In the genomic region with DNA sequence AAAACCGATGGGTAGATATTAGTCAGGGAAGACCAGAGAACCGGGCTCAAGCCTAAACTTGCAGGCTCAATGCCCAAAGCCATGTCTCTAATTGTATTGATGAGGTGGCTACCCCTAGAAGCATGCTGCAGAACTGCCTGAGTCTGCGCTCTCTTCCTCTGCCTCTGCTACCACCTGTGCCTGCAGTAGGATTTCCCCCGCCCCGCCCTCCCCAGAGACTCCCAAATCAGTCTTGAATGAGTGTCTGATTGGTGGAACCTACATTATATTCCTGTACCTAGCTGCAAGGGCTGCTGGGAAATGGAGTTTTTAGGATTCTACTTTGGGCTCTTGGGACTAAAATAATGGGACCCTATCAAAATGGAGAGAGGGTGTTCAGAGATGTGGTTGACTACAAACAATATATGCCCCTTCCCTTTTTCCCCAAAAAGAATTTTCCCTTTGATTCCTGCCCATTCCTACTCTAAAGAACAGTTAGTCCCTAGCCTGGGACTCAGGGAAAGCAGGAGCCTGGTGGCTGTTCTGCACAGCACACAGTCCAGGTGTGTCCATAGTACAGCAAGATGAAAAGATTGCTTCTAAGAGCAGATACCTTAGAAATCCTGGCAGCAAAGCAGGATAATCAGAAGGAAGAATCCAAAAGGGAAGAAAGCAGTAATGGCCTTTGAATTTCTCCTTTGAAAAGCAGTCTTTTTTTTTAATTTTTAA, we compare ENCODE assay signal across 24 cellular contexts. TPM values are rescaled to one million over a fixed set of nuclear protein-coding genes. Genes with fewer than 3 reads are reported as not detected.
DNase-seq lines count a peak whose midpoint lies in the region; ATAC-seq and TF ChIP-seq lines count a peak whose summit lies in the region.
"Had no signal": no experiment of that assay in that cellular context is flagged by ENCODE, and none has a peak within 500 bp of the region (broad histone marks: within the 10 kb centered on the region; RNA-seq: fewer than 3 reads in every experiment).

No MANE protein-coding gene starts in this region.

- H3K9ac ChIP-seq in HCT116 (ENCODE audit: low read length): no peak overlapping the region

- H3K27ac ChIP-seq in HCT116 (ENCODE audit: low read depth, low read length) (no peak overlapping the region), SJSA1 (peak overlapping the region; percentile 11; the same call in 1 of the 2 replicates)
- H3K27ac ChIP-seq: 22Rv1, coronary artery, neutrophil, thyroid gland, VCaP had no signal

- no peak for TF ChIP-seq CTCF in HCT116 (IDR thresholded peaks at IDR 0.05 in 2 of 3, conservative IDR thresholded peaks at IDR 0.05 in 1 of 3; ENCODE audit: borderline replicate concordance in 1 of 3, insufficient read depth in 1 of 3, low read depth in 2 of 3, low read length in 2 of 3)

- intact Hi-C loops in HCT116 (cut with micrococcal nuclease): no loop called here

- no peaks in the 10 kb centered on the region for H3K9me2 ChIP-seq in HCT116 (ENCODE audit: insufficient read depth)

- BruUV-seq in HCT116 (replicated peaks; lab: Mats Ljungman, UMichigan): no TSS peak

- H3K36me3 ChIP-seq in HCT116 (ENCODE audit: control insufficient read depth in 1 of 2, insufficient read depth in 2 of 2, low read length in 2 of 2): no peaks in the 10 kb centered on the region
- no peaks in the 10 kb centered on the region for H3K36me3 ChIP-seq in SJSA1
- H3K36me3 ChIP-seq: neutrophil, thyroid gland had no signal

- DNase-seq in NCI-H1436 (lab: John Stamatoyannopoulos, UW): peak; percentile 28
- DNase-seq in NCI-H1436 treated with DMSO at 0.1 percent for 48 hours (lab: John Stamatoyannopoulos, UW): no peak
- DNase-seq in HCT116 (ENCODE audit: low read depth, low spot score): no peak
- no peak for DNase-seq in SJSA1 (ENCODE audit: low read depth in 1 of 2, low spot score in 2 of 2)
- peak; percentile 35 for DNase-seq in iPS-NIHi11 (ENCODE audit: low spot score)
- no peak for DNase-seq in putamen (ENCODE audit: low spot score)
- no peak for DNase-seq in ACHN
- DNase-seq: activated CD4-positive, alpha-beta T cell treated with anti-CD3 and anti-CD28 coated beads, Interleukin-2, amount 10 ng/mL, durations not matched to agents 7 days and 5 days; activated naive CD4-positive, alpha-beta T cell treated with anti-CD3 and anti-CD28 coated beads, Interleukin-2, amount 50 U/mL, for 16 hours; CD4-positive, alpha-beta memory T cell; GDM1; KG1; left cardiac atrium; NCI-H1694 treated with DMSO at 0.1 percent for 48 hours; thyroid gland had no signal

- in situ Hi-C loops in ACHN (cut with HindIII; ENCODE audit: low pct_ligation_motif_present, low pct_unique_long_range_greater_than_20kb, low sequenced_read_pairs): no loop called here

- RAD21 ChIA-PET in HCT116 (lab: Charles Lee; ENCODE audit: low non-redundant PET in 1 of 2, low total read pairs in 2 of 2, uncharacterized antibody in 2 of 2, unreplicated experiment in 2 of 2): no interaction called here

- H2AFZ ChIP-seq in HCT116 (ENCODE audit: low read depth, low read length, poor library complexity, severe bottlenecking): no peak overlapping the region

- TF ChIP-seq RAD21 in HCT116 (IDR thresholded peaks at IDR 0.05; ENCODE audit: low read depth): no peak

- H3K27me3 ChIP-seq in HCT116 (ENCODE audit: insufficient read depth, low read length): peaks cover 43% of the 10 kb centered on the region
- H3K27me3 ChIP-seq in SJSA1 (replicated peaks): peaks cover 8% of the 10 kb centered on the region; the same call in 1 of the 2 replicates
- H3K27me3 ChIP-seq: thyroid gland had no signal

- no peak for TF ChIP-seq POLR2A in HCT116 (IDR thresholded peaks at IDR 0.05; ENCODE audit: borderline replicate concordance, extremely low read depth, insufficient read depth, insufficient read length)

- H3K79me2 ChIP-seq in HCT116 (ENCODE audit: insufficient read depth, low read length): no peaks in the 10 kb centered on the region

- CTCF ChIA-PET in HCT116 (lab: Charles Lee): interaction anchor here (1.0 kb wide), 1 partner anchor 17 kb away, joined by 6 read pairs; no protein-coding TSS in a partner anchor

- H3K4me1 ChIP-seq in HCT116 (ENCODE audit: control insufficient read depth in 1 of 2, insufficient read depth in 2 of 2, low read length in 2 of 2) (no peaks in the 10 kb centered on the region), SJSA1 (replicated peaks) (peaks cover 4% of the 10 kb centered on the region)
- H3K4me1 ChIP-seq: thyroid gland had no signal

- no peaks in the 10 kb centered on the region for H4K20me1 ChIP-seq in HCT116 (ENCODE audit: insufficient read depth)

- H3K9me3 ChIP-seq in HCT116 (ENCODE audit: control insufficient read depth in 1 of 2, insufficient read depth in 1 of 2, low read depth in 1 of 2, low read length in 2 of 2) (no peaks in the 10 kb centered on the region), SJSA1 (replicated peaks) (no peaks in the 10 kb centered on the region)
- H3K9me3 ChIP-seq: neutrophil, thyroid gland had no signal

- H3K4me3 ChIP-seq in HCT116 (replicated peaks in 1 of 2; ENCODE audit: low read depth in 1 of 2, low read length in 2 of 2) (no peak overlapping the region), SJSA1 (no peak overlapping the region)
- H3K4me3 ChIP-seq: coronary artery, thyroid gland had no signal

- POLR2A ChIA-PET in HCT116 (lab: Charles Lee): no interaction called here

- ATAC-seq in HCT116 (peak; percentile 61), HG03045 (IDR thresholded peaks at IDR 0.05; ENCODE audit: unreplicated experiment) (no peak)
- ATAC-seq: left cardiac atrium had no signal

- H3K4me2 ChIP-seq in HCT116 (ENCODE audit: low read length): no peak overlapping the region

TF ChIP-seq in HCT116, 20 proteins besides CTCF, POLR2A, EP300 and RAD21:
- TF ChIP-seq, protein P1, sequence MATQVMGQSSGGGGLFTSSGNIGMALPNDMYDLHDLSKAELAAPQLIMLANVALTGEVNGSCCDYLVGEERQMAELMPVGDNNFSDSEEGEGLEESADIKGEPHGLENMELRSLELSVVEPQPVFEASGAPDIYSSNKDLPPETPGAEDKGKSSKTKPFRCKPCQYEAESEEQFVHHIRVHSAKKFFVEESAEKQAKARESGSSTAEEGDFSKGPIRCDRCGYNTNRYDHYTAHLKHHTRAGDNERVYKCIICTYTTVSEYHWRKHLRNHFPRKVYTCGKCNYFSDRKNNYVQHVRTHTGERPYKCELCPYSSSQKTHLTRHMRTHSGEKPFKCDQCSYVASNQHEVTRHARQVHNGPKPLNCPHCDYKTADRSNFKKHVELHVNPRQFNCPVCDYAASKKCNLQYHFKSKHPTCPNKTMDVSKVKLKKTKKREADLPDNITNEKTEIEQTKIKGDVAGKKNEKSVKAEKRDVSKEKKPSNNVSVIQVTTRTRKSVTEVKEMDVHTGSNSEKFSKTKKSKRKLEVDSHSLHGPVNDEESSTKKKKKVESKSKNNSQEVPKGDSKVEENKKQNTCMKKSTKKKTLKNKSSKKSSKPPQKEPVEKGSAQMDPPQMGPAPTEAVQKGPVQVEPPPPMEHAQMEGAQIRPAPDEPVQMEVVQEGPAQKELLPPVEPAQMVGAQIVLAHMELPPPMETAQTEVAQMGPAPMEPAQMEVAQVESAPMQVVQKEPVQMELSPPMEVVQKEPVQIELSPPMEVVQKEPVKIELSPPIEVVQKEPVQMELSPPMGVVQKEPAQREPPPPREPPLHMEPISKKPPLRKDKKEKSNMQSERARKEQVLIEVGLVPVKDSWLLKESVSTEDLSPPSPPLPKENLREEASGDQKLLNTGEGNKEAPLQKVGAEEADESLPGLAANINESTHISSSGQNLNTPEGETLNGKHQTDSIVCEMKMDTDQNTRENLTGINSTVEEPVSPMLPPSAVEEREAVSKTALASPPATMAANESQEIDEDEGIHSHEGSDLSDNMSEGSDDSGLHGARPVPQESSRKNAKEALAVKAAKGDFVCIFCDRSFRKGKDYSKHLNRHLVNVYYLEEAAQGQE (IDR thresholded peaks at IDR 0.05; ENCODE audit: low read depth): no peak
- TF ChIP-seq YY1 (IDR thresholded peaks at IDR 0.05; ENCODE audit: extremely low read depth, insufficient replicate concordance, low read depth, low read length): no peak
- no peak for TF ChIP-seq EZH2 (IDR thresholded peaks at IDR 0.05)
- no peak for TF ChIP-seq ZNF274 (IDR thresholded peaks at IDR 0.05; ENCODE audit: low read depth, low read length)
- TF ChIP-seq, protein P2, sequence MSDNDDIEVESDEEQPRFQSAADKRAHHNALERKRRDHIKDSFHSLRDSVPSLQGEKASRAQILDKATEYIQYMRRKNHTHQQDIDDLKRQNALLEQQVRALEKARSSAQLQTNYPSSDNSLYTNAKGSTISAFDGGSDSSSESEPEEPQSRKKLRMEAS (IDR thresholded peaks at IDR 0.05): no peak
- TF ChIP-seq, protein P3, sequence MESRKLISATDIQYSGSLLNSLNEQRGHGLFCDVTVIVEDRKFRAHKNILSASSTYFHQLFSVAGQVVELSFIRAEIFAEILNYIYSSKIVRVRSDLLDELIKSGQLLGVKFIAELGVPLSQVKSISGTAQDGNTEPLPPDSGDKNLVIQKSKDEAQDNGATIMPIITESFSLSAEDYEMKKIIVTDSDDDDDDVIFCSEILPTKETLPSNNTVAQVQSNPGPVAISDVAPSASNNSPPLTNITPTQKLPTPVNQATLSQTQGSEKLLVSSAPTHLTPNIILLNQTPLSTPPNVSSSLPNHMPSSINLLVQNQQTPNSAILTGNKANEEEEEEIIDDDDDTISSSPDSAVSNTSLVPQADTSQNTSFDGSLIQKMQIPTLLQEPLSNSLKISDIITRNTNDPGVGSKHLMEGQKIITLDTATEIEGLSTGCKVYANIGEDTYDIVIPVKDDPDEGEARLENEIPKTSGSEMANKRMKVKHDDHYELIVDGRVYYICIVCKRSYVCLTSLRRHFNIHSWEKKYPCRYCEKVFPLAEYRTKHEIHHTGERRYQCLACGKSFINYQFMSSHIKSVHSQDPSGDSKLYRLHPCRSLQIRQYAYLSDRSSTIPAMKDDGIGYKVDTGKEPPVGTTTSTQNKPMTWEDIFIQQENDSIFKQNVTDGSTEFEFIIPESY (IDR thresholded peaks at IDR 0.05; ENCODE audit: extremely low read depth, insufficient replicate concordance, low read length): no peak
- TF ChIP-seq SIN3A (IDR thresholded peaks at IDR 0.05; ENCODE audit: low read depth): no peak
- no peak for TF ChIP-seq EGR1 (IDR thresholded peaks at IDR 0.05; ENCODE audit: low read depth)
- TF ChIP-seq SRF (IDR thresholded peaks at IDR 0.05; ENCODE audit: low read depth): no peak
- TF ChIP-seq ELF1 (IDR thresholded peaks at IDR 0.05; ENCODE audit: borderline replicate concordance, low read depth): no peak
- no peak for TF ChIP-seq CEBPB (IDR thresholded peaks at IDR 0.05; ENCODE audit: low read depth)
- TF ChIP-seq FOSL1 (IDR thresholded peaks at IDR 0.05; ENCODE audit: low read depth): no peak
- TF ChIP-seq ZFX (IDR thresholded peaks at IDR 0.05): no peak
- no peak for TF ChIP-seq POLR2AphosphoS5 (IDR thresholded peaks at IDR 0.05; ENCODE audit: low read depth, low read length)
- TF ChIP-seq JUND (IDR thresholded peaks at IDR 0.05): no peak
- no peak for TF ChIP-seq SP1 (IDR thresholded peaks at IDR 0.05; ENCODE audit: low read depth)

RNA-seq across cellular contexts. Expression of a gene that starts 12.5 kb away (rescaled TPM):
- not detected for total RNA-seq in HCT116 (2021; ENCODE audit: unreplicated experiment)
- polyA plus RNA-seq in HCT116 (2012): not detected in 2 replicates
- not detected in 2 replicates for total RNA-seq in SJSA1 (2014; rRNA removed; shearing (Covaris generic))
- total RNA-seq: activated CD4-positive, alpha-beta T cell treated with anti-CD3 and anti-CD28 coated beads, Interleukin-2, amount 10 ng/mL, durations not matched to agents 7 days and 5 days; activated T-helper 1 cell treated with anti-CD3 and anti-CD28 coated beads, Interleukin-12 subunit alpha, Interleukin-12 subunit beta, Interleukin-2, Interleukin-4 antibody, amounts not matched to agents 30 ng/mL and 10 ng/mL and 1 ng/mL, durations not matched to agents 14 hours and 24 hours and 36 hours; CD4-positive, alpha-beta memory T cell; glomerular endothelial cell; left cardiac atrium; myocyte; progenitor cell of endocrine pancreas had no signal
- polyA plus RNA-seq: CD4-positive, alpha-beta memory T cell had no signal

RNA-seq across cellular contexts. Expression of a gene that starts 40.8 kb away (rescaled TPM):
- total RNA-seq in HCT116 (2021; ENCODE audit: unreplicated experiment): not detected
- polyA plus RNA-seq in HCT116 (2012): not detected in 2 replicates
- not detected in 2 replicates for total RNA-seq in SJSA1 (2014; rRNA removed; shearing (Covaris generic))
- total RNA-seq: activated CD4-positive, alpha-beta T cell treated with anti-CD3 and anti-CD28 coated beads, Interleukin-2, amount 10 ng/mL, durations not matched to agents 7 days and 5 days; activated T-helper 1 cell treated with anti-CD3 and anti-CD28 coated beads, Interleukin-12 subunit alpha, Interleukin-12 subunit beta, Interleukin-2, Interleukin-4 antibody, amounts not matched to agents 30 ng/mL and 10 ng/mL and 1 ng/mL, durations not matched to agents 14 hours and 24 hours and 36 hours; CD4-positive, alpha-beta memory T cell; glomerular endothelial cell; left cardiac atrium; myocyte; progenitor cell of endocrine pancreas; thyroid gland had no signal
- polyA plus RNA-seq: CD4-positive, alpha-beta memory T cell had no signal

Comparison
In these comparisons a context has a peak if more than half of its experiments do, and no peak if none do; other contexts are left out.
1. DNase-seq: peak in NCI-H1436 (single experiment) and iPS-NIHi11 (single experiment); none in NCI-H1436 treated with DMSO at 0.1 percent for 48 hours (single experiment), HCT116 (single experiment), SJSA1 (0 of 2), putamen (single experiment) and ACHN (single experiment).